8 cellular contexts compared by ENCODE assay signal in the genomic region with DNA sequence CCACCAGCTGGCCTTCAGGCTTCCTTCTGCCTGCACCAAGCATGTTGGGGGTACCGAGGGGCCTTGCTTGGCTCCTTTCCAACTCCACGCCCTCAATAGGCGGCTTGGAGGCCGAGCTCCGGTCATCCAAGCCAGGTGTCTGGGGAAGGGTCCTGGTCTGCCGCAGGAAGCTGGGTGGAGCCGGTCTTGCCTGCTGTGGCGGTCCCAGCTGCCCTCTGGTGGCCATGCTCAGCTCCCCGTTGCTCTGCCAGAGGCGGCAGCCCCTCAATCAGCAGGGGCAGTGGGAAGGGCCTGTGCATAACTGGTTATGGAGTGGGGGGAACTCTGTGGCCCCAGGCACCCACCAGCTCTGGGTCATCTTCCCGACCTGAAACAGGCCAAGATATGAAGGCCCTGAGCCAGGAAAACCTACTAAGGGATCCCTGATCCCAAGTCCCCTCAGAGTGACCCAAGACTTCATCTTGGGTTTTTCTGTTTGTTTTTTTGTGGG. TPM values are rescaled to one million over a fixed set of nuclear protein-coding genes. Genes with fewer than 3 reads are reported as not detected.
DNase-seq lines count a peak whose midpoint lies in the region; ATAC-seq and TF ChIP-seq lines count a peak whose summit lies in the region.

No MANE protein-coding gene starts in this region.

- peak; percentile 44 for DNase-seq in activated CD4-positive, alpha-beta memory T cell treated with anti-CD3 and anti-CD28 coated beads for 36 hours
- no peak for DNase-seq in activated CD4-positive, alpha-beta memory T cell treated with anti-CD3 and anti-CD28 coated beads, Interleukin-2, amount 10 ng/mL, durations not matched to agents 7 days and 5 days
- DNase-seq in PC-3 (no peak), dedifferentiated amniotic fluid mesenchymal stem cell (ENCODE audit: extremely low spot score) (peak; percentile 37), medulla oblongata (ENCODE audit: extremely low spot score) (peak; percentile 55), uterus (peak; percentile 48 to 60), LoVo (ENCODE audit: low spot score) (no peak), GM19238 (ENCODE audit: insufficient read length, low spot score) (no peak)

- H3K36me3 ChIP-seq in PC-3 (ENCODE audit: low read depth, low read length) (no peaks in the 10 kb centered on the region), uterus (no peaks in the 10 kb centered on the region)

- no peak overlapping the region for H3K4me3 Mint-ChIP-seq in activated CD4-positive, alpha-beta memory T cell treated with anti-CD3 and anti-CD28 coated beads for 36 hours
- no peak overlapping the region for H3K4me3 Mint-ChIP-seq in activated CD4-positive, alpha-beta memory T cell treated with anti-CD3 and anti-CD28 coated beads, Interleukin-2, amount 10 ng/mL, durations not matched to agents 7 days and 5 days

- no peaks in the 10 kb centered on the region for H3K9me2 ChIP-seq in PC-3 (replicated peaks; ENCODE audit: low read length)

- H3K9me3 ChIP-seq in PC-3 (ENCODE audit: low read length) (no peaks in the 10 kb centered on the region), uterus (no peaks in the 10 kb centered on the region)

- POLR2A ChIA-PET in activated CD4-positive, alpha-beta memory T cell treated with anti-CD3 and anti-CD28 coated beads for 36 hours (lab: Charles Lee), result no interaction called here
- POLR2A ChIA-PET in activated CD4-positive, alpha-beta memory T cell treated with anti-CD3 and anti-CD28 coated beads, Interleukin-2, amount 10 ng/mL, durations not matched to agents 7 days and 5 days (lab: Charles Lee), result interaction anchor here (3.8 kb wide), 1 partner anchor 8 kb away, joined by 14 read pairs; a partner anchor contains a TSS
- POLR2A ChIA-PET in PC-3 (lab: Charles Lee; ENCODE audit: unreplicated experiment), result no interaction called here

- peaks cover 2% of the 10 kb centered on the region for H3K27me3 Mint-ChIP-seq in activated CD4-positive, alpha-beta memory T cell treated with anti-CD3 and anti-CD28 coated beads for 36 hours
- H3K27me3 Mint-ChIP-seq in activated CD4-positive, alpha-beta memory T cell treated with anti-CD3 and anti-CD28 coated beads, Interleukin-2, amount 10 ng/mL, durations not matched to agents 7 days and 5 days, result peaks cover 24% of the 10 kb centered on the region

- peaks cover 7% of the 10 kb centered on the region for H3K4me1 Mint-ChIP-seq in activated CD4-positive, alpha-beta memory T cell treated with anti-CD3 and anti-CD28 coated beads for 36 hours (ENCODE audit: low read depth)
- H3K4me1 Mint-ChIP-seq in activated CD4-positive, alpha-beta memory T cell treated with anti-CD3 and anti-CD28 coated beads, Interleukin-2, amount 10 ng/mL, durations not matched to agents 7 days and 5 days, result peaks cover 11% of the 10 kb centered on the region

- CTCF ChIA-PET in activated CD4-positive, alpha-beta memory T cell treated with anti-CD3 and anti-CD28 coated beads for 36 hours (lab: Charles Lee), result interaction anchor here (0.6 to 1.6 kb wide), 9 partner anchors 9 to 756 kb away, joined by 3 to 5 read pairs (median 3); no protein-coding TSS in a partner anchor
- CTCF ChIA-PET in activated CD4-positive, alpha-beta memory T cell treated with anti-CD3 and anti-CD28 coated beads, Interleukin-2, amount 10 ng/mL, durations not matched to agents 7 days and 5 days (lab: Charles Lee), result interaction anchor here (2.0 kb wide), 1 partner anchor 42 kb away, joined by 7 read pairs; no protein-coding TSS in a partner anchor
- CTCF ChIA-PET in PC-3 (lab: Charles Lee), result no interaction called here

- H3K27me3 ChIP-seq in PC-3 (ENCODE audit: low read length) (no peaks in the 10 kb centered on the region), uterus (no peaks in the 10 kb centered on the region)

- H3K4me1 ChIP-seq in PC-3 (ENCODE audit: insufficient read depth, low read length) (no peaks in the 10 kb centered on the region), uterus (peaks cover 0 to 4% of the 10 kb centered on the region in 2 donors)

- no peaks in the 10 kb centered on the region for H3K36me3 Mint-ChIP-seq in activated CD4-positive, alpha-beta memory T cell treated with anti-CD3 and anti-CD28 coated beads for 36 hours
- H3K36me3 Mint-ChIP-seq in activated CD4-positive, alpha-beta memory T cell treated with anti-CD3 and anti-CD28 coated beads, Interleukin-2, amount 10 ng/mL, durations not matched to agents 7 days and 5 days (ENCODE audit: low read depth), result no peaks in the 10 kb centered on the region

- no TSS peak for BruUV-seq in PC-3 (replicated peaks; lab: Mats Ljungman, UMichigan)

- TF ChIP-seq CTCF in PC-3 (conservative IDR thresholded peaks at IDR 0.05; ENCODE audit: low read depth, low read length) (peak; percentile 38), uterus (IDR thresholded peaks at IDR 0.05) (peak; percentile 63 to 85 (median 76))

- H3K27ac Mint-ChIP-seq in activated CD4-positive, alpha-beta memory T cell treated with anti-CD3 and anti-CD28 coated beads for 36 hours, result no peak overlapping the region
- H3K27ac Mint-ChIP-seq in activated CD4-positive, alpha-beta memory T cell treated with anti-CD3 and anti-CD28 coated beads, Interleukin-2, amount 10 ng/mL, durations not matched to agents 7 days and 5 days, result no peak overlapping the region

- H3K4me2 ChIP-seq in PC-3 (ENCODE audit: low read length), result no peak overlapping the region

- H3F3A ChIP-seq in PC-3 (ENCODE audit: low read length, unreplicated experiment), result no peaks in the 10 kb centered on the region

- no peak overlapping the region for H2AFZ ChIP-seq in PC-3 (ENCODE audit: low read length)

- H3K9me3 Mint-ChIP-seq in activated CD4-positive, alpha-beta memory T cell treated with anti-CD3 and anti-CD28 coated beads for 36 hours, result no peaks in the 10 kb centered on the region
- H3K9me3 Mint-ChIP-seq in activated CD4-positive, alpha-beta memory T cell treated with anti-CD3 and anti-CD28 coated beads, Interleukin-2, amount 10 ng/mL, durations not matched to agents 7 days and 5 days, result no peaks in the 10 kb centered on the region

- TF ChIP-seq POLR2A in uterus (IDR thresholded peaks at IDR 0.05), result no peak

- no peak for ATAC-seq in PC-3

- no peaks in the 10 kb centered on the region for H3K79me2 ChIP-seq in PC-3 (ENCODE audit: low read length)

- H3K27ac ChIP-seq in PC-3 (ENCODE audit: low read length) (no peak overlapping the region), uterus (no peak overlapping the region)

- no peaks in the 10 kb centered on the region for H4K20me1 ChIP-seq in PC-3 (ENCODE audit: low read length)

- intact Hi-C loops in activated CD4-positive, alpha-beta memory T cell treated with anti-CD3 and anti-CD28 coated beads for 36 hours (cut with micrococcal nuclease), result no loop called here
- intact Hi-C loops in PC-3 (cut with micrococcal nuclease) (no loop called here), uterus (cut with DNase I; ENCODE audit: low total_unique reads) (loop anchor here (5.0 kb wide), 1 partner anchor 41 kb away; no protein-coding TSS in a partner anchor)

- H3K4me3 ChIP-seq in PC-3 (ENCODE audit: low read length), result no peak overlapping the region
- no peak overlapping the region for H3K4me3 ChIP-seq in uterus

- H3K9ac ChIP-seq in PC-3 (ENCODE audit: low read length), result no peak overlapping the region

RNA-seq across cellular contexts. Expression of a gene that starts 3.2 kb away (rescaled TPM):
- total RNA-seq in activated CD4-positive, alpha-beta memory T cell treated with anti-CD3 and anti-CD28 coated beads for 36 hours, result 1 to 10 TPM; 1.5 to 2.4 TPM
- total RNA-seq in activated CD4-positive, alpha-beta memory T cell treated with anti-CD3 and anti-CD28 coated beads, Interleukin-2, amount 10 ng/mL, durations not matched to agents 7 days and 5 days, result under 1 TPM; 0.58 to 0.71 TPM
- 19.7 and 20.0 TPM in 2 replicates for total RNA-seq in PC-3 (2014; rRNA removed)
- total RNA-seq in uterus, result 10 to 100 TPM in 2 of 4 donors, 1 to 10 TPM in 2; 1.5 to 43.4 (median 16.6) TPM

RNA-seq across cellular contexts. Expression of a gene that starts 7.5 kb away (rescaled TPM):
- total RNA-seq in activated CD4-positive, alpha-beta memory T cell treated with anti-CD3 and anti-CD28 coated beads for 36 hours, result 10 to 100 TPM; 20.7 to 23.6 TPM
- total RNA-seq in activated CD4-positive, alpha-beta memory T cell treated with anti-CD3 and anti-CD28 coated beads, Interleukin-2, amount 10 ng/mL, durations not matched to agents 7 days and 5 days, result 10 to 100 TPM; 39.1 to 44.5 TPM
- 23.5 and 33.7 TPM in 2 replicates for total RNA-seq in PC-3 (2014; rRNA removed)
- 10 to 100 TPM in 2 of 4 donors, 1 to 10 TPM in 2; 2.8 to 25.1 (median 13.3) TPM for total RNA-seq in uterus

Comparison
In these comparisons a context has a peak if more than half of its experiments do, and no peak if none do; other contexts are left out.
1. DNase-seq: peak in activated CD4-positive, alpha-beta memory T cell treated with anti-CD3 and anti-CD28 coated beads for 36 hours (single experiment), dedifferentiated amniotic fluid mesenchymal stem cell (single experiment), medulla oblongata (single experiment) and uterus (2 of 2); none in activated CD4-positive, alpha-beta memory T cell treated with anti-CD3 and anti-CD28 coated beads, Interleukin-2, amount 10 ng/mL, durations not matched to agents 7 days and 5 days (single experiment), PC-3 (single experiment), LoVo (single experiment) and GM19238 (single experiment).